ENCODE assay signal across 1 cellular context in genomic region chr13:23161176-23161825, GRCh38.
TF ChIP-seq lines count a peak whose summit lies in the region.

No MANE protein-coding gene starts in this region.

TF ChIP-seq in K562, 482 proteins besides CTCF, POLR2A, EP300 and RAD21 (continued from another document):
- no peak for TF ChIP-seq THAP12 (CRISPR knock-in tag; IDR thresholded peaks at IDR 0.05)
- TF ChIP-seq JUND (IDR thresholded peaks at IDR 0.05; ENCODE audit: borderline replicate concordance, low read depth, low read length) = 0 out of 2 replicates have a peak, but pooled peaks have one; percentile 30
- no peak for TF ChIP-seq JUND (tag; IDR thresholded peaks at IDR 0.05; ENCODE audit: borderline replicate concordance, low read depth, low read length)
- peak; percentile 84 for TF ChIP-seq CEBPG (CRISPR knock-in tag; IDR thresholded peaks at IDR 0.05)
- peak; percentile 90 to 97 for TF ChIP-seq CEBPG (tag; conservative IDR thresholded peaks at IDR 0.05 in 1 of 2, IDR thresholded peaks at IDR 0.05 in 1 of 2)
- TF ChIP-seq RHOXF2B (CRISPR knock-in tag; conservative IDR thresholded peaks at IDR 0.05) = no peak
- TF ChIP-seq TCF15 (CRISPR knock-in tag; IDR thresholded peaks at IDR 0.05) = no peak
- TF ChIP-seq NUFIP1 (IDR thresholded peaks at IDR 0.05; ENCODE audit: partially characterized antibody) = no peak
- no peak for TF ChIP-seq PKNOX1 (IDR thresholded peaks at IDR 0.05)
- no peak for TF ChIP-seq ZNF79 (CRISPR knock-in tag; IDR thresholded peaks at IDR 0.05; ENCODE audit: low read depth)
- TF ChIP-seq ATF7 (IDR thresholded peaks at IDR 0.05) = peak; percentile 81; the same call in 1 of the 2 replicates
- TF ChIP-seq, protein P1, sequence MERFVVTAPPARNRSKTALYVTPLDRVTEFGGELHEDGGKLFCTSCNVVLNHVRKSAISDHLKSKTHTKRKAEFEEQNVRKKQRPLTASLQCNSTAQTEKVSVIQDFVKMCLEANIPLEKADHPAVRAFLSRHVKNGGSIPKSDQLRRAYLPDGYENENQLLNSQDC (CRISPR knock-in tag; IDR thresholded peaks at IDR 0.05) = no peak
- TF ChIP-seq, protein P2, sequence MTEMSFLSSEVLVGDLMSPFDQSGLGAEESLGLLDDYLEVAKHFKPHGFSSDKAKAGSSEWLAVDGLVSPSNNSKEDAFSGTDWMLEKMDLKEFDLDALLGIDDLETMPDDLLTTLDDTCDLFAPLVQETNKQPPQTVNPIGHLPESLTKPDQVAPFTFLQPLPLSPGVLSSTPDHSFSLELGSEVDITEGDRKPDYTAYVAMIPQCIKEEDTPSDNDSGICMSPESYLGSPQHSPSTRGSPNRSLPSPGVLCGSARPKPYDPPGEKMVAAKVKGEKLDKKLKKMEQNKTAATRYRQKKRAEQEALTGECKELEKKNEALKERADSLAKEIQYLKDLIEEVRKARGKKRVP (CRISPR knock-in tag; IDR thresholded peaks at IDR 0.05) = peak; percentile 94
- TF ChIP-seq ZNF3 (CRISPR knock-in tag; IDR thresholded peaks at IDR 0.05) = no peak
- 0 out of 2 replicates have a peak, but pooled peaks have one; percentile 33 for TF ChIP-seq HMBOX1 (IDR thresholded peaks at IDR 0.05)
- TF ChIP-seq, protein P3, sequence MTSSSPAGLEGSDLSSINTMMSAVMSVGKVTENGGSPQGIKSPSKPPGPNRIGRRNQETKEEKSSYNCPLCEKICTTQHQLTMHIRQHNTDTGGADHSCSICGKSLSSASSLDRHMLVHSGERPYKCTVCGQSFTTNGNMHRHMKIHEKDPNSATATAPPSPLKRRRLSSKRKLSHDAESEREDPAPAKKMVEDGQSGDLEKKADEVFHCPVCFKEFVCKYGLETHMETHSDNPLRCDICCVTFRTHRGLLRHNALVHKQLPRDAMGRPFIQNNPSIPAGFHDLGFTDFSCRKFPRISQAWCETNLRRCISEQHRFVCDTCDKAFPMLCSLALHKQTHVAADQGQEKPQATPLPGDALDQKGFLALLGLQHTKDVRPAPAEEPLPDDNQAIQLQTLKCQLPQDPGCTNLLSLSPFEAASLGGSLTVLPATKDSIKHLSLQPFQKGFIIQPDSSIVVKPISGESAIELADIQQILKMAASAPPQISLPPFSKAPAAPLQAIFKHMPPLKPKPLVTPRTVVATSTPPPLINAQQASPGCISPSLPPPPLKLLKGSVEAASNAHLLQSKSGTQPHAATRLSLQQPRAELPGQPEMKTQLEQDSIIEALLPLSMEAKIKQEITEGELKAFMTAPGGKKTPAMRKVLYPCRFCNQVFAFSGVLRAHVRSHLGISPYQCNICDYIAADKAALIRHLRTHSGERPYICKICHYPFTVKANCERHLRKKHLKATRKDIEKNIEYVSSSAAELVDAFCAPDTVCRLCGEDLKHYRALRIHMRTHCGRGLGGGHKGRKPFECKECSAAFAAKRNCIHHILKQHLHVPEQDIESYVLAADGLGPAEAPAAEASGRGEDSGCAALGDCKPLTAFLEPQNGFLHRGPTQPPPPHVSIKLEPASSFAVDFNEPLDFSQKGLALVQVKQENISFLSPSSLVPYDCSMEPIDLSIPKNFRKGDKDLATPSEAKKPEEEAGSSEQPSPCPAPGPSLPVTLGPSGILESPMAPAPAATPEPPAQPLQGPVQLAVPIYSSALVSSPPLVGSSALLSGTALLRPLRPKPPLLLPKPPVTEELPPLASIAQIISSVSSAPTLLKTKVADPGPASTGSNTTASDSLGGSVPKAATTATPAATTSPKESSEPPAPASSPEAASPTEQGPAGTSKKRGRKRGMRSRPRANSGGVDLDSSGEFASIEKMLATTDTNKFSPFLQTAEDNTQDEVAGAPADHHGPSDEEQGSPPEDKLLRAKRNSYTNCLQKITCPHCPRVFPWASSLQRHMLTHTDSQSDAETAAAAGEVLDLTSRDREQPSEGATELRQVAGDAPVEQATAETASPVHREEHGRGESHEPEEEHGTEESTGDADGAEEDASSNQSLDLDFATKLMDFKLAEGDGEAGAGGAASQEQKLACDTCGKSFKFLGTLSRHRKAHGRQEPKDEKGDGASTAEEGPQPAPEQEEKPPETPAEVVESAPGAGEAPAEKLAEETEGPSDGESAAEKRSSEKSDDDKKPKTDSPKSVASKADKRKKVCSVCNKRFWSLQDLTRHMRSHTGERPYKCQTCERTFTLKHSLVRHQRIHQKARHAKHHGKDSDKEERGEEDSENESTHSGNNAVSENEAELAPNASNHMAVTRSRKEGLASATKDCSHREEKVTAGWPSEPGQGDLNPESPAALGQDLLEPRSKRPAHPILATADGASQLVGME (CRISPR knock-in tag; IDR thresholded peaks at IDR 0.05) = no peak
- no peak for TF ChIP-seq XRCC5 (IDR thresholded peaks at IDR 0.05; ENCODE audit: low read depth, low read length)
- TF ChIP-seq, protein P4, sequence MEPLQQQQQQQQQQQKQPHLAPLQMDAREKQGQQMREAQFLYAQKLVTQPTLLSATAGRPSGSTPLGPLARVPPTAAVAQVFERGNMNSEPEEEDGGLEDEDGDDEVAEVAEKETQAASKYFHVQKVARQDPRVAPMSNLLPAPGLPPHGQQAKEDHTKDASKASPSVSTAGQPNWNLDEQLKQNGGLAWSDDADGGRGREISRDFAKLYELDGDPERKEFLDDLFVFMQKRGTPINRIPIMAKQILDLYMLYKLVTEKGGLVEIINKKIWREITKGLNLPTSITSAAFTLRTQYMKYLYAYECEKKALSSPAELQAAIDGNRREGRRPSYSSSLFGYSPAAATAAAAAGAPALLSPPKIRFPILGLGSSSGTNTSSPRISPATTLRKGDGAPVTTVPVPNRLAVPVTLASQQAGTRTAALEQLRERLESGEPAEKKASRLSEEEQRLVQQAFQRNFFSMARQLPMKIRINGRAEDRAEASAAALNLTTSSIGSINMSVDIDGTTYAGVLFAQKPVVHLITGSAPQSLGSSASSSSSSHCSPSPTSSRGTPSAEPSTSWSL (CRISPR knock-in tag; IDR thresholded peaks at IDR 0.05; ENCODE audit: borderline replicate concordance) = no peak
- TF ChIP-seq ZSCAN32 (CRISPR knock-in tag; IDR thresholded peaks at IDR 0.05) = peak; percentile 46; the same call in 1 of the 2 replicates
- no peak for TF ChIP-seq ELF1 (tag; IDR thresholded peaks at IDR 0.05)
- no peak for TF ChIP-seq ZNF253 (CRISPR knock-in tag; conservative IDR thresholded peaks at IDR 0.05)
- no peak for TF ChIP-seq DNMT1 (IDR thresholded peaks at IDR 0.05)
- TF ChIP-seq GABPA (tag; conservative IDR thresholded peaks at IDR 0.05; ENCODE audit: low read depth) = 0 out of 2 replicates have a peak, but pooled peaks have one; percentile 23
- TF ChIP-seq PRPF4 (IDR thresholded peaks at IDR 0.05; ENCODE audit: insufficient read depth, low read depth, low read length, poor library complexity, severe bottlenecking) = no peak
- no peak for TF ChIP-seq CBX5 (IDR thresholded peaks at IDR 0.05; ENCODE audit: borderline replicate concordance, low read depth)
- 0 out of 2 replicates have a peak, but pooled peaks have one; percentile 20 for TF ChIP-seq FOSL1 (tag; conservative IDR thresholded peaks at IDR 0.05)
- TF ChIP-seq ZNF740 (CRISPR knock-in tag; IDR thresholded peaks at IDR 0.05) = no peak
- TF ChIP-seq ZNF740 (tag; IDR thresholded peaks at IDR 0.05) = no peak
- TF ChIP-seq, protein P5, sequence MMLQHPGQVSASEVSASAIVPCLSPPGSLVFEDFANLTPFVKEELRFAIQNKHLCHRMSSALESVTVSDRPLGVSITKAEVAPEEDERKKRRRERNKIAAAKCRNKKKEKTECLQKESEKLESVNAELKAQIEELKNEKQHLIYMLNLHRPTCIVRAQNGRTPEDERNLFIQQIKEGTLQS (IDR thresholded peaks at IDR 0.05) = peak; percentile 79; the same call in 1 of the 2 replicates
- TF ChIP-seq, protein P5 (CRISPR knock-in tag; conservative IDR thresholded peaks at IDR 0.05) = no peak
- TF ChIP-seq MYC (IDR thresholded peaks at IDR 0.05; ENCODE audit: low read depth, low read length) = peak; percentile 50; the same call in 1 of the 2 replicates
- TF ChIP-seq MYC (CRISPR knock-in tag; IDR thresholded peaks at IDR 0.05; ENCODE audit: borderline replicate concordance, low read depth) = no peak
- TF ChIP-seq YBX1 (IDR thresholded peaks at IDR 0.05) = no peak
- TF ChIP-seq HIVEP1 (CRISPR knock-in tag; IDR thresholded peaks at IDR 0.05) = no peak
- peak; percentile 90 for TF ChIP-seq POLR2H (tag; IDR thresholded peaks at IDR 0.05; ENCODE audit: low read depth)
- peak; percentile 41; the same call in 1 of the 2 replicates for TF ChIP-seq CREM (IDR thresholded peaks at IDR 0.05; ENCODE audit: low read depth)
- no peak for TF ChIP-seq ZNF583 (CRISPR knock-in tag; IDR thresholded peaks at IDR 0.05)
- no peak for TF ChIP-seq PHB2 (IDR thresholded peaks at IDR 0.05; ENCODE audit: low read depth)
- no peak for TF ChIP-seq CC2D1A (IDR thresholded peaks at IDR 0.05)
- TF ChIP-seq ZNF175 (CRISPR knock-in tag; IDR thresholded peaks at IDR 0.05; ENCODE audit: low read depth) = no peak
- TF ChIP-seq ATF1 (CRISPR knock-in tag; IDR thresholded peaks at IDR 0.05) = no peak
- TF ChIP-seq ATF1 (tag; IDR thresholded peaks at IDR 0.05) = peak; percentile 43; the same call in 1 of the 2 replicates
- TF ChIP-seq KLF16 (IDR thresholded peaks at IDR 0.05) = no peak
- peak; percentile 75 for TF ChIP-seq CEBPB (tag; IDR thresholded peaks at IDR 0.05)
- no peak for TF ChIP-seq SREBF1 (IDR thresholded peaks at IDR 0.05; ENCODE audit: borderline replicate concordance, low read depth, low read length)
- TF ChIP-seq, protein P6, sequence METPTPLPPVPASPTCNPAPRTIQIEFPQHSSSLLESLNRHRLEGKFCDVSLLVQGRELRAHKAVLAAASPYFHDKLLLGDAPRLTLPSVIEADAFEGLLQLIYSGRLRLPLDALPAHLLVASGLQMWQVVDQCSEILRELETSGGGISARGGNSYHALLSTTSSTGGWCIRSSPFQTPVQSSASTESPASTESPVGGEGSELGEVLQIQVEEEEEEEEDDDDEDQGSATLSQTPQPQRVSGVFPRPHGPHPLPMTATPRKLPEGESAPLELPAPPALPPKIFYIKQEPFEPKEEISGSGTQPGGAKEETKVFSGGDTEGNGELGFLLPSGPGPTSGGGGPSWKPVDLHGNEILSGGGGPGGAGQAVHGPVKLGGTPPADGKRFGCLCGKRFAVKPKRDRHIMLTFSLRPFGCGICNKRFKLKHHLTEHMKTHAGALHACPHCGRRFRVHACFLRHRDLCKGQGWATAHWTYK (CRISPR knock-in tag; IDR thresholded peaks at IDR 0.05) = no peak
- no peak for TF ChIP-seq ZNF274 (IDR thresholded peaks at IDR 0.05; ENCODE audit: borderline replicate concordance, low read depth, low read length)
- 0 out of 2 replicates have a peak, but pooled peaks have one; percentile 70 for TF ChIP-seq ZNF586 (CRISPR knock-in tag; conservative IDR thresholded peaks at IDR 0.05)
- TF ChIP-seq, protein P7, sequence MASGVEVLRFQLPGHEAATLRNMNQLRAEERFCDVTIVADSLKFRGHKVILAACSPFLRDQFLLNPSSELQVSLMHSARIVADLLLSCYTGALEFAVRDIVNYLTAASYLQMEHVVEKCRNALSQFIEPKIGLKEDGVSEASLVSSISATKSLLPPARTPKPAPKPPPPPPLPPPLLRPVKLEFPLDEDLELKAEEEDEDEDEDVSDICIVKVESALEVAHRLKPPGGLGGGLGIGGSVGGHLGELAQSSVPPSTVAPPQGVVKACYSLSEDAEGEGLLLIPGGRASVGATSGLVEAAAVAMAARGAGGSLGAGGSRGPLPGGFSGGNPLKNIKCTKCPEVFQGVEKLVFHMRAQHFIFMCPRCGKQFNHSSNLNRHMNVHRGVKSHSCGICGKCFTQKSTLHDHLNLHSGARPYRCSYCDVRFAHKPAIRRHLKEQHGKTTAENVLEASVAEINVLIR (CRISPR knock-in tag; IDR thresholded peaks at IDR 0.05) = no peak
- no peak for TF ChIP-seq TAL1 (IDR thresholded peaks at IDR 0.05)
TF ChIP-seq in K562: peak in this region for 16.
